Comparison of ENCODE assay signal across 9 cellular contexts in the genomic region with DNA sequence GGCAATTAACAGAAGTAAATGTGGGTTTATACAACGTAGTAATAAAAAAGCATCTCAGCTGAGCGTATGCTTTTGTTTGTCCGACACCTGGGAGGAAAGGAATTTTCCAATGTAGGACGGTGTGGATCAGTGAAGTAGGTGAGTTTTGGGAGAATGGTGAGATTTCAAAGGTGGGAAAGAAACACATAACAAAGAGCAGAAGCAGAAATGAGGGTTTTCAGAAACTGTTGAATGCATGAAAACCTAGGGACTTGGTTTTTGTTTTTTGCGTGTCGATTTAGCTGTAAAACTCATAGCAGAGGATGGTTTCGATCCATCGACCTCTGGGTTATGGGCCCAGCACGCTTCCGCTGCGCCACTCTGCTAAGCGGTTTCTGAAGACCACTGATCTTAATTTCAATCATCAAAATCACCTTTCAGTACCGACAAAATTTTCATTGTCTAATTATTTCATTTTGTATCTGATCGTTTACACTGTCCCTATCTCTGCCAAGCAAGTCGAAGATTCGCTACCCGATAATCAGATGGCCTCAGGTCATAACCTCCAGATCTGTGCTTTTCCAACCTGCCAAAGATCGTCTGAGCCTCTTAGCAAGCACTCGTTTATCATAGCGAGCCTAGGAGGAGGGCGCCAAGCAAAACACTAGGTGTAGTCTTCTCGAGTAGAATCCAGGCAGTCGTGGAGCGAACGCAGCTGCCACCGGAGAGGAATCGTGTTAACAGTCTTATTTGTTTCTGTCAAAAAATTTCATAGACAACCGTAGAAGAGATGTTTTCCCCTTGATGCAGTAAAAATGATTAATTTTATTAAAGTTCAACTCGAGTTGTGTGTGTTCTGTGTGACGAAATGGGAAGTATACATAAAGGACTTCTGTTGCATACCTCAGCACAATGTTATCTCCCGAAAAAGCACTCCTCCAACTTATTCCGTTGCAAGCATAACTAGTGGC. TPM values are rescaled to one million over a fixed set of nuclear protein-coding genes. Genes with fewer than 3 reads are reported as not detected.
DNase-seq lines count a peak whose midpoint lies in the region; ATAC-seq, FAIRE-seq and TF ChIP-seq lines count a peak whose summit lies in the region.
"Had no signal": no experiment of that assay in that cellular context is flagged by ENCODE, and none has a peak within 500 bp of the region (broad histone marks: within the 10 kb centered on the region; RNA-seq: fewer than 3 reads in every experiment).

No MANE protein-coding gene starts in this region.

- no peaks in the 10 kb centered on the region for H3K9me3 ChIP-seq in endothelial cell of umbilical vein (replicated peaks; ENCODE audit: control insufficient read depth, insufficient read depth, low read length)
- H3K9me3 ChIP-seq in esophagus squamous epithelium = no peaks in the 10 kb centered on the region
- H3K9me3 ChIP-seq: adrenal gland had no signal

- 9 to 11% methylated on average over 31 to 32 of the region's 32 CpGs for WGBS in esophagus squamous epithelium, 2 donors

- H3K4me1 Mint-ChIP-seq in activated CD4-positive, alpha-beta T cell treated with anti-CD3 and anti-CD28 coated beads, Interleukin-2, amount 10 ng/mL, durations not matched to agents 7 days and 5 days = peaks cover 14% of the 10 kb centered on the region

- H3K9ac ChIP-seq in endothelial cell of umbilical vein (replicated peaks; ENCODE audit: extremely low read depth, insufficient read depth, low read length) = no peak overlapping the region

- intact Hi-C loops in endothelial cell of umbilical vein (cut with micrococcal nuclease) (no loop called here), esophagus squamous epithelium (cut with DNase I) (no loop called here)

- no peaks in the 10 kb centered on the region for H3K36me3 Mint-ChIP-seq in activated CD4-positive, alpha-beta T cell treated with anti-CD3 and anti-CD28 coated beads, Interleukin-2, amount 10 ng/mL, durations not matched to agents 7 days and 5 days (ENCODE audit: low read depth)

- TF ChIP-seq POLR2A in endothelial cell of umbilical vein (IDR thresholded peaks at IDR 0.05; ENCODE audit: low read depth, low read length) = no peak
- no peak for TF ChIP-seq POLR2A in esophagus squamous epithelium (IDR thresholded peaks at IDR 0.05)

- H3K4me2 ChIP-seq in endothelial cell of umbilical vein (ENCODE audit: insufficient read depth, low read length) = peak overlapping the region; percentile 54

- POLR2A ChIA-PET in activated CD4-positive, alpha-beta T cell treated with anti-CD3 and anti-CD28 coated beads, Interleukin-2, amount 10 ng/mL, durations not matched to agents 7 days and 5 days (lab: Charles Lee) = no interaction called here
- POLR2A ChIA-PET in endothelial cell of umbilical vein (lab: Charles Lee) = no interaction called here

- H3K36me3 ChIP-seq in endothelial cell of umbilical vein (ENCODE audit: control insufficient read depth in 2 of 2, extremely low read depth in 1 of 2, insufficient read depth in 2 of 2, low read length in 2 of 2) = no peaks in the 10 kb centered on the region
- no peaks in the 10 kb centered on the region for H3K36me3 ChIP-seq in esophagus squamous epithelium
- H3K36me3 ChIP-seq: adrenal gland had no signal

- peak; percentile 36 for DNase-seq in GM12864 (ENCODE audit: low read depth)
- DNase-seq in NCI-H1694 (lab: John Stamatoyannopoulos, UW) = peak; percentile 42
- DNase-seq in activated CD4-positive, alpha-beta T cell treated with anti-CD3 and anti-CD28 coated beads, Interleukin-2, amount 10 ng/mL, durations not matched to agents 7 days and 5 days = peak; percentile 26
- DNase-seq in endothelial cell of umbilical vein (ENCODE audit: low read depth, low spot score) = peak; percentile 37
- peak; percentile 45 for DNase-seq in pons (ENCODE audit: low spot score)
- DNase-seq in NCI-H128 (lab: John Stamatoyannopoulos, UW; ENCODE audit: unreplicated experiment) = no peak
- no peak for DNase-seq in esophagus squamous epithelium (lab: John Stamatoyannopoulos, UW)

- H2AFZ ChIP-seq in endothelial cell of umbilical vein (ENCODE audit: low read depth, low read length) = peak overlapping the region; percentile 25

- dilution Hi-C loops in endothelial cell of umbilical vein (cut with MboI; ENCODE audit: extremely low pct_ligation_motif_present, low sequenced_read_pairs) = no loop called here

- ATAC-seq in GM21515 (IDR thresholded peaks at IDR 0.05; ENCODE audit: unreplicated experiment) = no peak

- TF ChIP-seq CTCF in GM12864 (IDR thresholded peaks at IDR 0.05; ENCODE audit: low read depth, low read length, missing control alignments) (no peak), endothelial cell of umbilical vein (IDR thresholded peaks at IDR 0.05; ENCODE audit: extremely low read depth in 1 of 2, insufficient read depth in 1 of 2, low read depth in 1 of 2, low read length in 2 of 2) (no peak), esophagus squamous epithelium (IDR thresholded peaks at IDR 0.05) (no peak)

- peak overlapping the region; percentile 65 for H3K4me3 Mint-ChIP-seq in activated CD4-positive, alpha-beta T cell treated with anti-CD3 and anti-CD28 coated beads, Interleukin-2, amount 10 ng/mL, durations not matched to agents 7 days and 5 days

- peaks cover 29% of the 10 kb centered on the region for H3K27me3 Mint-ChIP-seq in activated CD4-positive, alpha-beta T cell treated with anti-CD3 and anti-CD28 coated beads, Interleukin-2, amount 10 ng/mL, durations not matched to agents 7 days and 5 days

- H3K79me2 ChIP-seq in endothelial cell of umbilical vein (ENCODE audit: control insufficient read depth, insufficient read depth, low read length) = no peaks in the 10 kb centered on the region

- H3K27me3 ChIP-seq in endothelial cell of umbilical vein (ENCODE audit: control insufficient read depth in 2 of 2, insufficient read depth in 2 of 2, low read length in 2 of 2) (peaks cover 1 to 2% of the 10 kb centered on the region in 2 experiments), esophagus squamous epithelium (peaks cover 0 to 70% (median 0%) of the 10 kb centered on the region in 4 donors)

- H3K27ac ChIP-seq in endothelial cell of umbilical vein (ENCODE audit: insufficient read depth, low read depth, low read length) (no peak overlapping the region), esophagus squamous epithelium (no peak overlapping the region)
- H3K27ac ChIP-seq: adrenal gland had no signal

- CTCF ChIA-PET in activated CD4-positive, alpha-beta T cell treated with anti-CD3 and anti-CD28 coated beads, Interleukin-2, amount 10 ng/mL, durations not matched to agents 7 days and 5 days (lab: Charles Lee) = interaction anchor here (1.0 kb wide), 1 partner anchor 563 kb away, joined by 3 read pairs; no protein-coding TSS in a partner anchor
- CTCF ChIA-PET in endothelial cell of umbilical vein (lab: Charles Lee) = interaction anchor here (1.1 to 3.5 kb wide), 3 partner anchors 10 to 37 kb away, joined by 3 to 14 read pairs (median 4); partner anchors contain the start of gene POM121L2

- H3K9me3 Mint-ChIP-seq in activated CD4-positive, alpha-beta T cell treated with anti-CD3 and anti-CD28 coated beads, Interleukin-2, amount 10 ng/mL, durations not matched to agents 7 days and 5 days = peaks cover 7% of the 10 kb centered on the region

- H3K27ac Mint-ChIP-seq in activated CD4-positive, alpha-beta T cell treated with anti-CD3 and anti-CD28 coated beads, Interleukin-2, amount 10 ng/mL, durations not matched to agents 7 days and 5 days = peak overlapping the region; percentile 5

- H3K4me1 ChIP-seq in endothelial cell of umbilical vein (ENCODE audit: control insufficient read depth, extremely low read depth, insufficient read depth, low read length) (no peaks in the 10 kb centered on the region), esophagus squamous epithelium (peaks cover 0 to 5% (median 0%) of the 10 kb centered on the region in 3 donors)
- H3K4me1 ChIP-seq: adrenal gland had no signal

- H3K4me3 ChIP-seq in GM12864 (ENCODE audit: low read depth, low read length) = peak overlapping the region; percentile 36
- H3K4me3 ChIP-seq in endothelial cell of umbilical vein (replicated peaks in 1 of 3; ENCODE audit: insufficient read depth in 1 of 3, low read depth in 1 of 3, low read length in 3 of 3) = peak overlapping the region in 2 of 3 experiments; percentile 29 to 47
- peak overlapping the region in 2 of 4 donors; percentile 19 to 44 for H3K4me3 ChIP-seq in esophagus squamous epithelium

- H3K9me1 ChIP-seq in endothelial cell of umbilical vein (replicated peaks; ENCODE audit: control insufficient read depth, extremely low read depth, insufficient read depth, low read length) = no peaks in the 10 kb centered on the region

- FAIRE-seq in endothelial cell of umbilical vein (lab: Jason Lieb, UNC) = peak; percentile 58

- BruUV-seq in endothelial cell of umbilical vein (replicated peaks; lab: Mats Ljungman, UMichigan) = no TSS peak

- no peaks in the 10 kb centered on the region for H4K20me1 ChIP-seq in endothelial cell of umbilical vein (replicated peaks; ENCODE audit: control insufficient read depth, extremely low read depth, insufficient read depth, low read length)

TF ChIP-seq in endothelial cell of umbilical vein, 7 proteins besides CTCF, POLR2A, EP300 and RAD21 (continues in another document):
- no peak for TF ChIP-seq MYC (IDR thresholded peaks at IDR 0.05; ENCODE audit: low read depth, low read length)

RNA-seq across cellular contexts. Expression of gene POM121L2, which starts 20.9 kb away (rescaled TPM):
- total RNA-seq in activated CD4-positive, alpha-beta T cell treated with anti-CD3 and anti-CD28 coated beads, Interleukin-2, amount 10 ng/mL, durations not matched to agents 7 days and 5 days = not detected
- total RNA-seq in endothelial cell of umbilical vein = not detected in 2 replicates
- not detected in 2 replicates for polyA plus RNA-seq in endothelial cell of umbilical vein
- polyA plus RNA-seq in endothelial cell of umbilical vein (2011; cell fraction: cytosol; rRNA removed) = not detected in 2 replicates
- polyA plus RNA-seq in endothelial cell of umbilical vein (2011; cell fraction: nucleus; rRNA removed) = not detected in 2 replicates
- polyA plus RNA-seq in endothelial cell of umbilical vein (2012) = not detected in 2 replicates
- polyA minus RNA-seq in endothelial cell of umbilical vein = not detected in 2 replicates
- polyA minus RNA-seq in endothelial cell of umbilical vein (2011; cell fraction: cytosol; rRNA and poly(A)+ RNA removed) = not detected
- polyA minus RNA-seq in endothelial cell of umbilical vein (2011; cell fraction: nucleus; rRNA and poly(A)+ RNA removed) = not detected in 2 replicates
- total RNA-seq in esophagus squamous epithelium = not detected
- total RNA-seq: adrenal gland had no signal

RNA-seq across cellular contexts. Expression of gene ZNF391, which starts 55.6 kb away (rescaled TPM):
- total RNA-seq in activated CD4-positive, alpha-beta T cell treated with anti-CD3 and anti-CD28 coated beads, Interleukin-2, amount 10 ng/mL, durations not matched to agents 7 days and 5 days = 1 to 10 TPM; 2.0 to 3.2 TPM
- total RNA-seq in endothelial cell of umbilical vein (0.37 and 0.42 TPM in 2 replicates), esophagus squamous epithelium (1 to 10 TPM in 2 of 4 donors, under 1 TPM in 2; 0.53 to 1.3 (median 0.97) TPM)
- 0.13 and 0.17 TPM in 2 replicates for polyA plus RNA-seq in endothelial cell of umbilical vein
- 0.25 and 0.26 TPM in 2 replicates for polyA plus RNA-seq in endothelial cell of umbilical vein (2011; cell fraction: cytosol; rRNA removed)
- polyA plus RNA-seq in endothelial cell of umbilical vein (2011; cell fraction: nucleus; rRNA removed) = 0.21 and 0.22 TPM in 2 replicates
- polyA plus RNA-seq in endothelial cell of umbilical vein (2012) = 0.62 and 1.3 TPM in 2 replicates
- 0.15 and 0.25 TPM in 2 replicates for polyA minus RNA-seq in endothelial cell of umbilical vein
- polyA minus RNA-seq in endothelial cell of umbilical vein (2011; cell fraction: cytosol; rRNA and poly(A)+ RNA removed) = not detected
- 0.10 TPM in 1 of 2 replicates, not detected in the other for polyA minus RNA-seq in endothelial cell of umbilical vein (2011; cell fraction: nucleus; rRNA and poly(A)+ RNA removed)

Comparison
In these comparisons a context has a peak if more than half of its experiments do, and no peak if none do; other contexts are left out.
1. DNase-seq: peak in GM12864 (single experiment), NCI-H1694 (single experiment), activated CD4-positive, alpha-beta T cell treated with anti-CD3 and anti-CD28 coated beads, Interleukin-2, amount 10 ng/mL, durations not matched to agents 7 days and 5 days (single experiment), endothelial cell of umbilical vein (single experiment) and pons (single experiment); none in NCI-H128 (single experiment) and esophagus squamous epithelium (single experiment).